Comparison of ENCODE assay signal across 9 cellular contexts in the genomic region with DNA sequence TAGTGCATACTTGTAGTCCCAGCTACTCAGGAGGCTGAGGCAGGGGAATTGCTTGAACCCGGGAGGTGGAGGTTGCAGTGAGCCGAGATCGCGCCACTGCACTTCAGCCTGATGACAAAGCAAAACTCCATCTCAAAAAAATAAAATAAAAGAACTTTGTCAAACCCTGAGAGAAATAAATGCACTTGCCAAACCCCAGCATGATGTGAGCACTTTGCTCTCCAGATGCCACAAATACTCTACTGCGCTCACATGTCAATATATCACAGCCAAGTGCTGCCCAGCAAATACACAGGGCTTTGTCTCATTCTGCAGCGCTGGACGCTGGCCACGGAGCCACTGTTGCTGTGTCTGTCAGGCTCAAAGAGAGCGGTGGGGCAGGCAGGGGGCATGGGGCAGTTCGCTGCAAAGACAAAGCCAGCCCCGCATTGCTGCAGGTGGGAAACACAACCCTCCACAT. TPM values are rescaled to one million over a fixed set of nuclear protein-coding genes. Genes with fewer than 3 reads are reported as not detected.
DNase-seq lines count a peak whose midpoint lies in the region; ATAC-seq and TF ChIP-seq lines count a peak whose summit lies in the region.
"Had no signal": no experiment of that assay in that cellular context is flagged by ENCODE, and none has a peak within 500 bp of the region (broad histone marks: within the 10 kb centered on the region; RNA-seq: fewer than 3 reads in every experiment).

No MANE protein-coding gene starts in this region.

- H3K27ac ChIP-seq in epithelial cell of prostate (peak overlapping the region; percentile 99), muscle layer of colon (ENCODE audit: low read depth, low read length) (peak overlapping the region; percentile 60), upper lobe of left lung (peak overlapping the region; percentile 30 to 73 (median 54))

- no peak for ATAC-seq in upper lobe of left lung (ENCODE audit: low FRiP score in 2 of 2)

- no peak for TF ChIP-seq POLR2A in upper lobe of left lung (IDR thresholded peaks at IDR 0.05)

- H3K9ac ChIP-seq in muscle layer of colon (ENCODE audit: low read length) = peak overlapping the region; percentile 19

- DNase-seq in NCI-H748 (lab: John Stamatoyannopoulos, UW; ENCODE audit: unreplicated experiment) = peak; percentile 23
- DNase-seq in NCI-H748 treated with DMSO at 0.1 percent for 48 hours (lab: John Stamatoyannopoulos, UW) = no peak
- no peak for DNase-seq in epithelial cell of prostate (ENCODE audit: low read depth, low spot score)
- DNase-seq in upper lobe of left lung = peak; percentile 41 to 46
- no peak for DNase-seq in stimulated activated naive CD4-positive, alpha-beta T cell (lab: John Stamatoyannopoulos, UW)
- DNase-seq in ureter (ENCODE audit: low spot score) = no peak
- DNase-seq in GF-D8 (lab: John Stamatoyannopoulos, UW) = no peak
- DNase-seq: stimulated activated CD4-positive, alpha-beta T cell treated with anti-CD3 and anti-CD28 coated beads, Interleukin-4, amount 100 ng/mL, for 24 hours had no signal

- H3K4me1 ChIP-seq in muscle layer of colon (ENCODE audit: insufficient read depth, low read length) = peaks cover 60% of the 10 kb centered on the region
- peaks cover 45 to 72% (median 56%) of the 10 kb centered on the region in 4 donors for H3K4me1 ChIP-seq in upper lobe of left lung

- no peak for TF ChIP-seq CTCF in upper lobe of left lung (IDR thresholded peaks at IDR 0.05)

- 39 to 58% methylated on average over 11 of the region's 11 CpGs for WGBS in upper lobe of left lung, 2 donors

- H3K9me3 ChIP-seq in muscle layer of colon (ENCODE audit: low read length) = no peaks in the 10 kb centered on the region
- no peaks in the 10 kb centered on the region for H3K9me3 ChIP-seq in upper lobe of left lung

- H3K4me3 ChIP-seq in muscle layer of colon (ENCODE audit: low read depth in 1 of 2, low read length in 2 of 2) = peak overlapping the region in 1 of 2 donors; percentile 24
- no peak overlapping the region for H3K4me3 ChIP-seq in upper lobe of left lung

- H3K36me3 ChIP-seq in muscle layer of colon (ENCODE audit: insufficient read depth, low read length) = no peaks in the 10 kb centered on the region
- H3K36me3 ChIP-seq in upper lobe of left lung = no peaks in the 10 kb centered on the region

- TF ChIP-seq EP300 in upper lobe of left lung (IDR thresholded peaks at IDR 0.05) = no peak

- H3K27me3 ChIP-seq in muscle layer of colon (ENCODE audit: control insufficient read depth in 1 of 2, insufficient read depth in 2 of 2, low read length in 2 of 2) (no peaks in the 10 kb centered on the region), upper lobe of left lung (no peaks in the 10 kb centered on the region)

RNA-seq across cellular contexts. Expression of a gene that starts 45.1 kb away (rescaled TPM):
- total RNA-seq in upper lobe of left lung (1,000 to 10,000 TPM in 2 of 6 donors, 100 to 1,000 TPM in 4; 583 to 1,153 (median 829) TPM), ureter (546 TPM)

Comparison
In these comparisons a context has a peak if more than half of its experiments do, and no peak if none do; other contexts are left out.
1. DNase-seq: peak in NCI-H748 (single experiment) and upper lobe of left lung (2 of 2); none in NCI-H748 treated with DMSO at 0.1 percent for 48 hours (single experiment), epithelial cell of prostate (single experiment), stimulated activated naive CD4-positive, alpha-beta T cell (0 of 6), ureter (single experiment) and GF-D8 (single experiment).
2. Peak in every context shown above with its lines, with median percentiles within 50 percentile points of each other: H3K27ac ChIP-seq.